Comparison of ENCODE assay signal across 13 cellular contexts in genomic region chr15:62603757-62604156, GRCh38.
DNase-seq lines count a peak whose midpoint lies in the region; ATAC-seq and TF ChIP-seq lines count a peak whose summit lies in the region.
"Had no signal": no experiment of that assay in that cellular context is flagged by ENCODE, and none has a peak within 500 bp of the region (broad histone marks: within the 10 kb centered on the region; RNA-seq: fewer than 3 reads in every experiment).

No MANE protein-coding gene starts in this region.

- intact Hi-C loops in sigmoid colon (cut with DNase I): no loop called here

- H3K4me2 ChIP-seq in GM23248 (ENCODE audit: unreplicated experiment): peak overlapping the region; percentile 27

- H3K9me3 ChIP-seq in GM23248 (ENCODE audit: low read depth): no peaks in the 10 kb centered on the region
- no peaks in the 10 kb centered on the region for H3K9me3 ChIP-seq in sigmoid colon
- H3K9me3 ChIP-seq: esophagus squamous epithelium had no signal

- peak; percentile 80 for DNase-seq in GM23248
- DNase-seq in fibroblast of the conjunctiva (ENCODE audit: low read depth): peak; percentile 88
- DNase-seq in sigmoid colon: no peak
- DNase-seq in cerebellum (ENCODE audit: low spot score): no peak
- DNase-seq: activated naive CD4-positive, alpha-beta T cell treated with anti-CD3 and anti-CD28 coated beads, Interleukin-2, amount 10 ng/mL, durations not matched to agents 7 days and 5 days; CD4-positive, alpha-beta memory T cell; esophagus squamous epithelium; kidney; NCI-H187 had no signal

- H3K36me3 ChIP-seq in GM23248 (ENCODE audit: low read depth) (no peaks in the 10 kb centered on the region), sigmoid colon (no peaks in the 10 kb centered on the region)
- H3K36me3 ChIP-seq: esophagus squamous epithelium had no signal

- peaks cover 29% of the 10 kb centered on the region for H3K79me2 ChIP-seq in GM23248 (ENCODE audit: insufficient read depth)

- H3K27ac ChIP-seq in GM23248 (peak overlapping the region; percentile 46), sigmoid colon (peak overlapping the region in 3 of 4 donors; percentile 43 to 63 (median 52))

- no peaks in the 10 kb centered on the region for H4K20me1 ChIP-seq in GM23248 (ENCODE audit: insufficient read depth)

- H3K4me3 ChIP-seq in GM23248: no peak overlapping the region
- H3K4me3 ChIP-seq in sigmoid colon: no peak overlapping the region
- H3K4me3 ChIP-seq: esophagus squamous epithelium had no signal

- H2AFZ ChIP-seq in GM23248: no peak overlapping the region

- no peak overlapping the region for H3K9ac ChIP-seq in GM23248

- H3K9me2 ChIP-seq in GM23248 (ENCODE audit: insufficient read depth): no peaks in the 10 kb centered on the region

- 50 to 74% methylated on average over 1 of the region's 1 CpG for WGBS in GM23248 (ENCODE audit: low coverage in 1 of 2, low lambda C conversion rate in 2 of 2, missing lambda C conversion rate in 2 of 2), 2 experiments
- 22 to 62% methylated on average over 1 of the region's 1 CpG for WGBS in sigmoid colon, 2 donors

- H3K4me1 ChIP-seq in GM23248 (ENCODE audit: insufficient read depth): peaks cover 64% of the 10 kb centered on the region
- H3K4me1 ChIP-seq in sigmoid colon: peaks cover 0 to 60% (median 37%) of the 10 kb centered on the region in 4 donors

- TF ChIP-seq CTCF in sigmoid colon (IDR thresholded peaks at IDR 0.05): no peak

- no peak for TF ChIP-seq EP300 in sigmoid colon (IDR thresholded peaks at IDR 0.05)

- no peak for TF ChIP-seq POLR2A in sigmoid colon (IDR thresholded peaks at IDR 0.05)

- in situ Hi-C loops in GM23248 (cut with MboI): no loop called here

- ATAC-seq in SK-N-SH treated with all-trans-retinoic acid at 6 μM for 48 hours (0 out of 3 replicates have a peak, but pooled peaks have one; percentile 8), HG03095 (IDR thresholded peaks at IDR 0.05; ENCODE audit: unreplicated experiment) (no peak), HG02870 (IDR thresholded peaks at IDR 0.05; ENCODE audit: unreplicated experiment) (no peak), HG02970 (IDR thresholded peaks at IDR 0.05; ENCODE audit: low FRiP score, unreplicated experiment) (no peak)

- peaks cover 52% of the 10 kb centered on the region for H3F3A ChIP-seq in GM23248 (ENCODE audit: insufficient read depth)

- no peaks in the 10 kb centered on the region for H3K27me3 ChIP-seq in GM23248 (replicated peaks; ENCODE audit: insufficient read depth)
- no peaks in the 10 kb centered on the region for H3K27me3 ChIP-seq in sigmoid colon
- H3K27me3 ChIP-seq: esophagus squamous epithelium had no signal

TF ChIP-seq in SK-N-SH treated with all-trans-retinoic acid at 6 μM for 48 hours, 23 proteins besides CTCF, POLR2A, EP300 and RAD21:
- TF ChIP-seq ISL1 (CRISPR knock-in tag; IDR thresholded peaks at IDR 0.05): peak; percentile 41; the same call in 1 of the 2 replicates
- no peak for TF ChIP-seq ZFP3 (CRISPR knock-in tag; IDR thresholded peaks at IDR 0.05)

Comparison
In these comparisons a context has a peak if more than half of its experiments do, and no peak if none do; other contexts are left out.
1. DNase-seq: peak in GM23248 (single experiment) and fibroblast of the conjunctiva (single experiment); none in sigmoid colon (single experiment) and cerebellum (single experiment).